Comparison of ENCODE assay signal across 13 cellular contexts in genomic region chr15:85607141-85607806, GRCh38.
DNase-seq lines count a peak whose midpoint lies in the region; ATAC-seq and TF ChIP-seq lines count a peak whose summit lies in the region.
"Had no signal": no experiment of that assay in that cellular context is flagged by ENCODE, and none has a peak within 500 bp of the region (broad histone marks: within the 10 kb centered on the region; RNA-seq: fewer than 3 reads in every experiment).

No MANE protein-coding gene starts in this region.

- H3K4me3 ChIP-seq in heart right ventricle (peak overlapping the region in 1 of 10 donors; percentile 13), astrocyte of the spinal cord (ENCODE audit: low read depth, low read length) (no peak overlapping the region), upper lobe of right lung (no peak overlapping the region)

- H3K4me1 ChIP-seq in heart right ventricle (peaks cover 9 to 77% (median 56%) of the 10 kb centered on the region in 9 donors), upper lobe of right lung (peaks cover 22% of the 10 kb centered on the region)

- no peaks in the 10 kb centered on the region for H3K9me3 Mint-ChIP-seq in mesothelial cell of epicardium
- H3K9me3 Mint-ChIP-seq: T-helper 1 cell treated with Interleukin-12 subunit alpha and Interleukin-12 subunit beta and Interleukin-4 antibody, amounts not matched to agents 30 μg/mL and 1 μg/mL, for 36 hours had no signal

- peaks cover 0 to 65% (median 7%) of the 10 kb centered on the region in 9 donors for H3K36me3 ChIP-seq in heart right ventricle
- peaks cover 47% of the 10 kb centered on the region for H3K36me3 ChIP-seq in upper lobe of right lung

- peak overlapping the region; percentile 75 for H3K27ac Mint-ChIP-seq in mesothelial cell of epicardium
- H3K27ac Mint-ChIP-seq: B cell; T-helper 1 cell treated with Interleukin-12 subunit alpha and Interleukin-12 subunit beta and Interleukin-4 antibody, amounts not matched to agents 30 μg/mL and 1 μg/mL, for 36 hours had no signal

- in situ Hi-C loops in astrocyte of the spinal cord (cut with HindIII; ENCODE audit: low sequenced_read_pairs), result no loop called here

- ATAC-seq in heart right ventricle (peak in 2 of 8 donors; percentile 29 to 33), Right ventricle myocardium superior (ENCODE audit: poor library complexity) (no peak), upper lobe of right lung (no peak)

- WGBS in heart right ventricle, 2 donors, result 45 to 52% methylated on average over 2 of the region's 2 CpGs

- H3K9me3 ChIP-seq in heart right ventricle (no peaks in the 10 kb centered on the region), upper lobe of right lung (no peaks in the 10 kb centered on the region)

- no peaks in the 10 kb centered on the region for H3K27me3 Mint-ChIP-seq in mesothelial cell of epicardium (ENCODE audit: low read depth)
- H3K27me3 Mint-ChIP-seq: B cell had no signal

- H3K27me3 ChIP-seq in heart right ventricle, result no peaks in the 10 kb centered on the region
- no peaks in the 10 kb centered on the region for H3K27me3 ChIP-seq in upper lobe of right lung

- intact Hi-C loops in heart right ventricle (cut with DNase I), result loop anchor here in 1 of 10 donors (5.0 kb wide), 1 partner anchor 140 kb away; no protein-coding TSS in a partner anchor
- intact Hi-C loops in Right ventricle myocardium superior (cut with DNase I), result no loop called here
- intact Hi-C loops in upper lobe of right lung (cut with DNase I), result no loop called here

- H3K36me3 Mint-ChIP-seq in mesothelial cell of epicardium, result peaks cover 9% of the 10 kb centered on the region

- TF ChIP-seq CTCF in heart right ventricle (IDR thresholded peaks at IDR 0.05) (no peak), astrocyte of the spinal cord (IDR thresholded peaks at IDR 0.05; ENCODE audit: low read depth, low read length) (no peak), mesothelial cell of epicardium (IDR thresholded peaks at IDR 0.05; ENCODE audit: unreplicated experiment) (no peak), upper lobe of right lung (IDR thresholded peaks at IDR 0.05) (no peak)

- peak overlapping the region in 9 of 10 donors; percentile 41 to 87 (median 67) for H3K27ac ChIP-seq in heart right ventricle
- peak overlapping the region; percentile 39 for H3K27ac ChIP-seq in upper lobe of right lung

- no peak for DNase-seq in heart right ventricle
- no peak for DNase-seq in Right ventricle myocardium superior
- DNase-seq in astrocyte of the spinal cord (ENCODE audit: low read depth, low spot score), result peak; percentile 71
- no peak for DNase-seq in mesothelial cell of epicardium (ENCODE audit: low spot score in 2 of 2, unreplicated experiment in 2 of 2)
- DNase-seq in upper lobe of right lung, result no peak
- DNase-seq in COR-L47 (lab: John Stamatoyannopoulos, UW), result no peak
- DNase-seq in NCI-H2227 (lab: John Stamatoyannopoulos, UW; ENCODE audit: unreplicated experiment), result no peak
- DNase-seq in NCI-H1048 (lab: John Stamatoyannopoulos, UW), result no peak
- DNase-seq: activated gamma-delta T cell, GOT3, NCI-H446 had no signal

- no peaks in the 10 kb centered on the region for H3K4me1 Mint-ChIP-seq in mesothelial cell of epicardium

- H3K4me3 Mint-ChIP-seq in mesothelial cell of epicardium, result no peak overlapping the region
- H3K4me3 Mint-ChIP-seq: B cell; T-helper 1 cell treated with Interleukin-12 subunit alpha and Interleukin-12 subunit beta and Interleukin-4 antibody, amounts not matched to agents 30 μg/mL and 1 μg/mL, for 36 hours had no signal
